8 cellular contexts compared by ENCODE assay signal in the genomic region with DNA sequence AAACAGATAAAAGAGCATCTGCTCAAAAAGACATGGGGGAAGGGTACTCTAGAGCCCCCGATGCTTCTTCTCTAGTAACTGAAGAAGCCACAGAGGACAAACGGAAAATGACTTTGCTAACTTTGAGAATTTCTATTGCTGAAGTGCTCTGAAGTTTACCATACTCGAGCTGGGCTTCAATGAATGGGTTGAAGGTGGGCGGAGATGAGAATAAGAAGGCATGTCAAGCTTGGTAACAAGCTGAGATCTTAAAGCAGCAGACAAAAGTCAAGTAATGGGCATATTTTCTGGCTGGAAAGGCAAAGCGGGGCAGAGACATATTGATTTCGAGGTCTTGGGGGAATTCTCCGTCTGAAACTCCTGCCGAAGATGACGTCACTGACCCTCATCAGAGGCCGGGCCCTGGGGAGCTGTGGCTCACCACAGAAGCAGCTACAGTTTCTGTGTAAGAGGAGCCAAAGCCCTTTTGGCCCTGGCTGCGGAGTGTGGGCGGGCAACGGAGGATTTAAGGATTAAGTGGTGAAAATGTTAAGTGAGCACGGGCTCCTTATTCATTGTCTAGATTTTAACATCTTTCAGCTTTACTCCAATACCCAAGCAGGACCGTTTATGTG.
DNase-seq lines count a peak whose midpoint lies in the region; ATAC-seq and TF ChIP-seq lines count a peak whose summit lies in the region.

No MANE protein-coding gene starts in this region.

- H3K27ac Mint-ChIP-seq in neural crest cell (ENCODE audit: unreplicated experiment): peak overlapping the region; percentile 1

- H3K27me3 Mint-ChIP-seq in neural crest cell (ENCODE audit: low read depth): no peaks in the 10 kb centered on the region

- peak; percentile 92 for DNase-seq in amniotic epithelial cell (ENCODE audit: low read depth)
- no peak for DNase-seq in neural crest cell (ENCODE audit: low read depth, low spot score)
- no peak for DNase-seq in stimulated activated CD4-positive, alpha-beta T cell treated with anti-CD3 and anti-CD28 coated beads, Interleukin-12 subunit alpha, Interleukin-12 subunit beta, amount 100 ng/mL, for 4 hours
- no peak for DNase-seq in SW 1271 (lab: John Stamatoyannopoulos, UW)
- no peak for DNase-seq in COLO668 (lab: John Stamatoyannopoulos, UW; ENCODE audit: unreplicated experiment)
- no peak for DNase-seq in kidney glomerular epithelial cell (lab: John Stamatoyannopoulos, UW)

- no peaks in the 10 kb centered on the region for H3K9me3 Mint-ChIP-seq in neural crest cell

- no peak overlapping the region for H3K4me3 Mint-ChIP-seq in neural crest cell

- H3K36me3 Mint-ChIP-seq in neural crest cell (ENCODE audit: low read depth): no peaks in the 10 kb centered on the region

- peaks cover 10% of the 10 kb centered on the region for H3K4me1 Mint-ChIP-seq in neural crest cell

- ATAC-seq in GM19043 (IDR thresholded peaks at IDR 0.05; ENCODE audit: low read depth, unreplicated experiment) (peak; percentile 91), HG03025 (IDR thresholded peaks at IDR 0.05; ENCODE audit: low FRiP score, unreplicated experiment) (peak; percentile 98)

- no peak for TF ChIP-seq CTCF in neural crest cell (conservative IDR thresholded peaks at IDR 0.05)
